Comparison of ENCODE assay signal across 11 cellular contexts in genomic region chr9:130199605-130200004, GRCh38. TPM values are rescaled to one million over a fixed set of nuclear protein-coding genes. Genes with fewer than 3 reads are reported as not detected.
DNase-seq lines count a peak whose midpoint lies in the region; ATAC-seq, FAIRE-seq and TF ChIP-seq lines count a peak whose summit lies in the region.
"Had no signal": no experiment of that assay in that cellular context is flagged by ENCODE, and none has a peak within 500 bp of the region (broad histone marks: within the 10 kb centered on the region; RNA-seq: fewer than 3 reads in every experiment).

No MANE protein-coding gene starts in this region.

- no peak for FAIRE-seq in astrocyte (lab: Jason Lieb, UNC)
- FAIRE-seq: colon, TTC549 had no signal

- H3K4me1 Mint-ChIP-seq in astrocyte (ENCODE audit: low read depth, unreplicated experiment) = peaks cover 19% of the 10 kb centered on the region
- no peaks in the 10 kb centered on the region for H3K4me1 Mint-ChIP-seq in activated T-helper 2 cell treated with anti-CD3 and anti-CD28 coated beads, Interferon-gamma antibody, Interleukin-2, Interleukin-4, amounts not matched to agents 10 μg/mL and 5 μg/mL and 100 μg/mL, durations not matched to agents 14 hours and 24 hours and 36 hours (ENCODE audit: low read depth)

- TF ChIP-seq CTCF in astrocyte (IDR thresholded peaks at IDR 0.05; ENCODE audit: insufficient read depth, low read depth, low read length) (no peak), thoracic aorta (IDR thresholded peaks at IDR 0.05) (no peak)

- no peaks in the 10 kb centered on the region for H3K27me3 Mint-ChIP-seq in astrocyte (ENCODE audit: low read depth, unreplicated experiment)
- no peaks in the 10 kb centered on the region for H3K27me3 Mint-ChIP-seq in activated T-helper 2 cell treated with anti-CD3 and anti-CD28 coated beads, Interferon-gamma antibody, Interleukin-2, Interleukin-4, amounts not matched to agents 10 μg/mL and 5 μg/mL and 100 μg/mL, durations not matched to agents 14 hours and 24 hours and 36 hours (ENCODE audit: low read depth)

- intact Hi-C loops in activated T-helper 2 cell treated with anti-CD3 and anti-CD28 coated beads, Interferon-gamma antibody, Interleukin-2, Interleukin-4, amounts not matched to agents 10 μg/mL and 5 μg/mL and 100 μg/mL, durations not matched to agents 14 hours and 24 hours and 36 hours (cut with micrococcal nuclease) = no loop called here

- H3K9me3 ChIP-seq in astrocyte (ENCODE audit: insufficient read depth, low read depth, low read length) (no peaks in the 10 kb centered on the region), thoracic aorta (no peaks in the 10 kb centered on the region)

- no peak overlapping the region for H3K27ac Mint-ChIP-seq in astrocyte (ENCODE audit: unreplicated experiment)
- no peak overlapping the region for H3K27ac Mint-ChIP-seq in activated T-helper 2 cell treated with anti-CD3 and anti-CD28 coated beads, Interferon-gamma antibody, Interleukin-2, Interleukin-4, amounts not matched to agents 10 μg/mL and 5 μg/mL and 100 μg/mL, durations not matched to agents 14 hours and 24 hours and 36 hours

- H3K36me3 Mint-ChIP-seq in astrocyte (ENCODE audit: low read depth, unreplicated experiment) = peaks cover 10% of the 10 kb centered on the region
- H3K36me3 Mint-ChIP-seq in activated T-helper 2 cell treated with anti-CD3 and anti-CD28 coated beads, Interferon-gamma antibody, Interleukin-2, Interleukin-4, amounts not matched to agents 10 μg/mL and 5 μg/mL and 100 μg/mL, durations not matched to agents 14 hours and 24 hours and 36 hours (ENCODE audit: low read depth) = no peaks in the 10 kb centered on the region

- H3K27ac ChIP-seq in astrocyte (ENCODE audit: low read depth, low read length) = peak overlapping the region; percentile 31
- H3K27ac ChIP-seq in thoracic aorta = peak overlapping the region; percentile 81 to 83

- H3K27me3 ChIP-seq in astrocyte (ENCODE audit: insufficient read depth, low read length) (no peaks in the 10 kb centered on the region), thoracic aorta (replicated peaks; ENCODE audit: insufficient read depth) (no peaks in the 10 kb centered on the region)

- no peak overlapping the region for H2AFZ ChIP-seq in astrocyte (ENCODE audit: low read depth, low read length)

- ATAC-seq in thoracic aorta (ENCODE audit: insufficient number of reproducible peaks, low FRiP score, low read depth) (no peak), GM21576 (IDR thresholded peaks at IDR 0.05; ENCODE audit: unreplicated experiment) (no peak), GM18498 (IDR thresholded peaks at IDR 0.05; ENCODE audit: unreplicated experiment) (no peak)

- H3K9me3 Mint-ChIP-seq in astrocyte (ENCODE audit: unreplicated experiment) = no peaks in the 10 kb centered on the region
- no peaks in the 10 kb centered on the region for H3K9me3 Mint-ChIP-seq in activated T-helper 2 cell treated with anti-CD3 and anti-CD28 coated beads, Interferon-gamma antibody, Interleukin-2, Interleukin-4, amounts not matched to agents 10 μg/mL and 5 μg/mL and 100 μg/mL, durations not matched to agents 14 hours and 24 hours and 36 hours

- H3K4me3 Mint-ChIP-seq in astrocyte (ENCODE audit: unreplicated experiment) = no peak overlapping the region
- H3K4me3 Mint-ChIP-seq in activated T-helper 2 cell treated with anti-CD3 and anti-CD28 coated beads, Interferon-gamma antibody, Interleukin-2, Interleukin-4, amounts not matched to agents 10 μg/mL and 5 μg/mL and 100 μg/mL, durations not matched to agents 14 hours and 24 hours and 36 hours (ENCODE audit: low read depth) = no peak overlapping the region

- H3K4me1 ChIP-seq in astrocyte (ENCODE audit: insufficient read depth, low read length) (peaks cover 38% of the 10 kb centered on the region), thoracic aorta (ENCODE audit: control insufficient read depth in 1 of 2, low read depth in 2 of 2) (peaks cover 25 to 72% of the 10 kb centered on the region in 2 donors)

- H4K20me1 ChIP-seq in astrocyte (ENCODE audit: insufficient read depth, low read length) = peaks cover 81% of the 10 kb centered on the region

- H3K36me3 ChIP-seq in astrocyte (ENCODE audit: insufficient read depth, low read length) = no peaks in the 10 kb centered on the region
- no peaks in the 10 kb centered on the region for H3K36me3 ChIP-seq in thoracic aorta

- peaks cover 76% of the 10 kb centered on the region for H3K79me2 ChIP-seq in astrocyte (ENCODE audit: insufficient read depth, low read length)

- H3K4me3 ChIP-seq in astrocyte (ENCODE audit: insufficient read depth, low read depth, low read length) = no peak overlapping the region
- peak overlapping the region; percentile 44 for H3K4me3 ChIP-seq in thoracic aorta

- peak overlapping the region; percentile 69 for H3K4me2 ChIP-seq in astrocyte (ENCODE audit: low read length)

- DNase-seq in NCI-H1105 treated with DMSO at 0.1 percent for 48 hours (lab: John Stamatoyannopoulos, UW) = peak; percentile 8
- DNase-seq in NCI-H1105 (lab: John Stamatoyannopoulos, UW) = no peak
- DNase-seq in astrocyte (ENCODE audit: low read depth) = peak; percentile 95
- peak; percentile 31 for DNase-seq in globus pallidus (ENCODE audit: low spot score)
- DNase-seq in thoracic aorta (ENCODE audit: low spot score) = no peak
- DNase-seq in activated T-helper 2 cell treated with anti-CD3 and anti-CD28 coated beads, Interferon-gamma antibody, Interleukin-2, Interleukin-4, amounts not matched to agents 10 μg/mL and 5 μg/mL and 100 μg/mL, durations not matched to agents 14 hours and 24 hours and 36 hours (ENCODE audit: low spot score) = no peak
- DNase-seq: GOT3 had no signal

- H3K9ac ChIP-seq in astrocyte (ENCODE audit: low read length) = no peak overlapping the region

RNA-seq across cellular contexts. Expression of gene NCS1, which starts 27.4 kb away (rescaled TPM):
- total RNA-seq in astrocyte (119 and 126 TPM in 2 replicates), thoracic aorta (10 to 100 TPM; 50.8 to 58.3 TPM)
- total RNA-seq in activated T-helper 2 cell treated with anti-CD3 and anti-CD28 coated beads, Interferon-gamma antibody, Interleukin-2, Interleukin-4, amounts not matched to agents 10 μg/mL and 5 μg/mL and 100 μg/mL, durations not matched to agents 14 hours and 24 hours and 36 hours = 23.5 and 27.9 TPM in 2 replicates

Comparison
In these comparisons a context has a peak if more than half of its experiments do, and no peak if none do; other contexts are left out.
1. DNase-seq: peak in NCI-H1105 treated with DMSO at 0.1 percent for 48 hours (single experiment), astrocyte (single experiment) and globus pallidus (single experiment); none in NCI-H1105 (single experiment), thoracic aorta (single experiment) and activated T-helper 2 cell treated with anti-CD3 and anti-CD28 coated beads, Interferon-gamma antibody, Interleukin-2, Interleukin-4, amounts not matched to agents 10 μg/mL and 5 μg/mL and 100 μg/mL, durations not matched to agents 14 hours and 24 hours and 36 hours (single experiment).